Comparison of ENCODE assay signal across 2 cellular contexts in genomic region chr15:70447927-70448698, GRCh38.
TF ChIP-seq lines count a peak whose summit lies in the region.

No MANE protein-coding gene starts in this region.

TF ChIP-seq in SK-N-SH, 30 proteins besides CTCF, POLR2A, EP300 and RAD21 (continued from another document):
- TF ChIP-seq REST (IDR thresholded peaks at IDR 0.05; ENCODE audit: low read depth, low read length) (no peak), IRF3 (IDR thresholded peaks at IDR 0.05; ENCODE audit: low read depth, low read length) (no peak), GATA2 (CRISPR knock-in tag; IDR thresholded peaks at IDR 0.05) (no peak), POLR2AphosphoS5 (IDR thresholded peaks at IDR 0.05; ENCODE audit: low read depth, low read length) (no peak), CHD2 (IDR thresholded peaks at IDR 0.05; ENCODE audit: low read length, partially characterized antibody) (no peak), TAF1 (IDR thresholded peaks at IDR 0.05; ENCODE audit: borderline replicate concordance, low read depth, low read length) (no peak), SMC3 (IDR thresholded peaks at IDR 0.05; ENCODE audit: low read depth, low read length) (no peak), SIN3A (IDR thresholded peaks at IDR 0.05; ENCODE audit: borderline replicate concordance, low read depth, low read length) (no peak), YY1 (IDR thresholded peaks at IDR 0.05; ENCODE audit: low read depth) (no peak), RCOR1 (IDR thresholded peaks at IDR 0.05; ENCODE audit: low read length) (no peak)
- TF ChIP-seq, protein P1, sequence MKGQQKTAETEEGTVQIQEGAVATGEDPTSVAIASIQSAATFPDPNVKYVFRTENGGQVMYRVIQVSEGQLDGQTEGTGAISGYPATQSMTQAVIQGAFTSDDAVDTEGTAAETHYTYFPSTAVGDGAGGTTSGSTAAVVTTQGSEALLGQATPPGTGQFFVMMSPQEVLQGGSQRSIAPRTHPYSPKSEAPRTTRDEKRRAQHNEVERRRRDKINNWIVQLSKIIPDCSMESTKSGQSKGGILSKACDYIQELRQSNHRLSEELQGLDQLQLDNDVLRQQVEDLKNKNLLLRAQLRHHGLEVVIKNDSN (IDR thresholded peaks at IDR 0.05; ENCODE audit: borderline replicate concordance, low read depth), result no peak

TF ChIP-seq in SK-N-SH treated with all-trans-retinoic acid at 6 μM for 48 hours, 23 proteins besides CTCF, POLR2A, EP300 and RAD21 (continued from another document):
- TF ChIP-seq, protein P2, sequence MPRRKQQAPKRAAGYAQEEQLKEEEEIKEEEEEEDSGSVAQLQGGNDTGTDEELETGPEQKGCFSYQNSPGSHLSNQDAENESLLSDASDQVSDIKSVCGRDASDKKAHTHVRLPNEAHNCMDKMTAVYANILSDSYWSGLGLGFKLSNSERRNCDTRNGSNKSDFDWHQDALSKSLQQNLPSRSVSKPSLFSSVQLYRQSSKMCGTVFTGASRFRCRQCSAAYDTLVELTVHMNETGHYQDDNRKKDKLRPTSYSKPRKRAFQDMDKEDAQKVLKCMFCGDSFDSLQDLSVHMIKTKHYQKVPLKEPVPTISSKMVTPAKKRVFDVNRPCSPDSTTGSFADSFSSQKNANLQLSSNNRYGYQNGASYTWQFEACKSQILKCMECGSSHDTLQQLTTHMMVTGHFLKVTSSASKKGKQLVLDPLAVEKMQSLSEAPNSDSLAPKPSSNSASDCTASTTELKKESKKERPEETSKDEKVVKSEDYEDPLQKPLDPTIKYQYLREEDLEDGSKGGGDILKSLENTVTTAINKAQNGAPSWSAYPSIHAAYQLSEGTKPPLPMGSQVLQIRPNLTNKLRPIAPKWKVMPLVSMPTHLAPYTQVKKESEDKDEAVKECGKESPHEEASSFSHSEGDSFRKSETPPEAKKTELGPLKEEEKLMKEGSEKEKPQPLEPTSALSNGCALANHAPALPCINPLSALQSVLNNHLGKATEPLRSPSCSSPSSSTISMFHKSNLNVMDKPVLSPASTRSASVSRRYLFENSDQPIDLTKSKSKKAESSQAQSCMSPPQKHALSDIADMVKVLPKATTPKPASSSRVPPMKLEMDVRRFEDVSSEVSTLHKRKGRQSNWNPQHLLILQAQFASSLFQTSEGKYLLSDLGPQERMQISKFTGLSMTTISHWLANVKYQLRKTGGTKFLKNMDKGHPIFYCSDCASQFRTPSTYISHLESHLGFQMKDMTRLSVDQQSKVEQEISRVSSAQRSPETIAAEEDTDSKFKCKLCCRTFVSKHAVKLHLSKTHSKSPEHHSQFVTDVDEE (CRISPR knock-in tag; IDR thresholded peaks at IDR 0.05), result no peak
- TF ChIP-seq ZNF8 (CRISPR knock-in tag; IDR thresholded peaks at IDR 0.05), result no peak
- no peak for TF ChIP-seq ZNF565 (CRISPR knock-in tag; conservative IDR thresholded peaks at IDR 0.05; ENCODE audit: low read depth)
- TF ChIP-seq ZC3H10 (CRISPR knock-in tag; IDR thresholded peaks at IDR 0.05), result no peak
- TF ChIP-seq ZFP3 (CRISPR knock-in tag; IDR thresholded peaks at IDR 0.05), result no peak
- TF ChIP-seq, protein P3, sequence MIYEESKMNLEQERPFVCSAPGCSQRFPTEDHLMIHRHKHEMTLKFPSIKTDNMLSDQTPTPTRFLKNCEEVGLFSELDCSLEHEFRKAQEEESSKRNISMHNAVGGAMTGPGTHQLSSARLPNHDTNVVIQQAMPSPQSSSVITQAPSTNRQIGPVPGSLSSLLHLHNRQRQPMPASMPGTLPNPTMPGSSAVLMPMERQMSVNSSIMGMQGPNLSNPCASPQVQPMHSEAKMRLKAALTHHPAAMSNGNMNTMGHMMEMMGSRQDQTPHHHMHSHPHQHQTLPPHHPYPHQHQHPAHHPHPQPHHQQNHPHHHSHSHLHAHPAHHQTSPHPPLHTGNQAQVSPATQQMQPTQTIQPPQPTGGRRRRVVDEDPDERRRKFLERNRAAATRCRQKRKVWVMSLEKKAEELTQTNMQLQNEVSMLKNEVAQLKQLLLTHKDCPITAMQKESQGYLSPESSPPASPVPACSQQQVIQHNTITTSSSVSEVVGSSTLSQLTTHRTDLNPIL (CRISPR knock-in tag; IDR thresholded peaks at IDR 0.05; ENCODE audit: low read depth), result no peak
TF ChIP-seq in SK-N-SH treated with all-trans-retinoic acid at 6 μM for 48 hours: peak in this region for 0.
